Comparison of ENCODE assay signal across 2 cellular contexts in the genomic region with DNA sequence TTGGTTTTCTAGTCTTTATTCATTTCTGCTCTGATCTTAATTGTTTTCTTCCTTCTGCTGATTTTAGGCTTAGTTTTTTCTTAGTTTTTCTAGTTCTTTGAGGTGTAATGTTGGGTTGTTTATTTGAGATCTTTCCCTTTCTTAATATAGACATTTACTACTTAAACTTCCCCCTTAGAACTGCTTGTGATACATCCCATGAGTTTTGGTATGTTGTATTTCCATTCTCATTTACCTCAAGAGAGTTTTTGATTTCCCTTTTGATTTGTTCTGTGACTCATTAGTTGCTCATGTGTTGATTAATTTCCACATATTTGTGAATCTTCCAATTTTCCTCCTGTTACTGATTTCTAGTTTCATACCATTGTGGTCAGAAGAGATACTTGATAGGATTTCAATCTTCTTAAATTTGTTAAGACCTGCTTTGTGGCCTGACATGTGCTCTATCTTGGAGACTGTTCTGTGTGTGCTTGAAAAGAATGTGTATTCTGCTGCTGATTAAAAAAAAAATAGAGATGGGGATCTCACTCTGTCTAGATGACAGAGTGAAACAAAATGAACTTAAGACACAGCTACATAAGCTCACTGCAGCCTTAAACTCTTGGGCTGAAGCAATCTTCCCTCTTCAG.
TF ChIP-seq lines count a peak whose summit lies in the region.

No MANE protein-coding gene starts in this region.

TF ChIP-seq in WTC11, 78 proteins besides CTCF, POLR2A, EP300 and RAD21 (continued from another document):
- TF ChIP-seq, protein P1, sequence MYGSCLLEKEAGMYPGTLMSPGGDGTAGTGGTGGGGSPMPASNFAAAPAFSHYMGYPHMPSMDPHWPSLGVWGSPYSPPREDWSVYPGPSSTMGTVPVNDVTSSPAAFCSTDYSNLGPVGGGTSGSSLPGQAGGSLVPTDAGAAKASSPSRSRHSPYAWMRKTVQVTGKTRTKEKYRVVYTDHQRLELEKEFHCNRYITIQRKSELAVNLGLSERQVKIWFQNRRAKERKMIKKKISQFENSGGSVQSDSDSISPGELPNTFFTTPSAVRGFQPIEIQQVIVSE (CRISPR knock-in tag; IDR thresholded peaks at IDR 0.05; ENCODE audit: borderline replicate concordance), result no peak
- TF ChIP-seq EMX1 (CRISPR knock-in tag; IDR thresholded peaks at IDR 0.05), result no peak
- no peak for TF ChIP-seq CREB1 (CRISPR knock-in tag; IDR thresholded peaks at IDR 0.05)
- no peak for TF ChIP-seq ZNF232 (CRISPR knock-in tag; IDR thresholded peaks at IDR 0.05)
- TF ChIP-seq, protein P2, sequence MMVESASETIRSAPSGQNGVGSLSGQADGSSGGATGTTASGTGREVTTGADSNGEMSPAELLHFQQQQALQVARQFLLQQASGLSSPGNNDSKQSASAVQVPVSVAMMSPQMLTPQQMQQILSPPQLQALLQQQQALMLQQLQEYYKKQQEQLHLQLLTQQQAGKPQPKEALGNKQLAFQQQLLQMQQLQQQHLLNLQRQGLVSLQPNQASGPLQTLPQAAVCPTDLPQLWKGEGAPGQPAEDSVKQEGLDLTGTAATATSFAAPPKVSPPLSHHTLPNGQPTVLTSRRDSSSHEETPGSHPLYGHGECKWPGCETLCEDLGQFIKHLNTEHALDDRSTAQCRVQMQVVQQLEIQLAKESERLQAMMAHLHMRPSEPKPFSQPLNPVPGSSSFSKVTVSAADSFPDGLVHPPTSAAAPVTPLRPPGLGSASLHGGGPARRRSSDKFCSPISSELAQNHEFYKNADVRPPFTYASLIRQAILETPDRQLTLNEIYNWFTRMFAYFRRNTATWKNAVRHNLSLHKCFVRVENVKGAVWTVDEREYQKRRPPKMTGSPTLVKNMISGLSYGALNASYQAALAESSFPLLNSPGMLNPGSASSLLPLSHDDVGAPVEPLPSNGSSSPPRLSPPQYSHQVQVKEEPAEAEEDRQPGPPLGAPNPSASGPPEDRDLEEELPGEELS (CRISPR knock-in tag; IDR thresholded peaks at IDR 0.05), result no peak
- TF ChIP-seq, protein P3, sequence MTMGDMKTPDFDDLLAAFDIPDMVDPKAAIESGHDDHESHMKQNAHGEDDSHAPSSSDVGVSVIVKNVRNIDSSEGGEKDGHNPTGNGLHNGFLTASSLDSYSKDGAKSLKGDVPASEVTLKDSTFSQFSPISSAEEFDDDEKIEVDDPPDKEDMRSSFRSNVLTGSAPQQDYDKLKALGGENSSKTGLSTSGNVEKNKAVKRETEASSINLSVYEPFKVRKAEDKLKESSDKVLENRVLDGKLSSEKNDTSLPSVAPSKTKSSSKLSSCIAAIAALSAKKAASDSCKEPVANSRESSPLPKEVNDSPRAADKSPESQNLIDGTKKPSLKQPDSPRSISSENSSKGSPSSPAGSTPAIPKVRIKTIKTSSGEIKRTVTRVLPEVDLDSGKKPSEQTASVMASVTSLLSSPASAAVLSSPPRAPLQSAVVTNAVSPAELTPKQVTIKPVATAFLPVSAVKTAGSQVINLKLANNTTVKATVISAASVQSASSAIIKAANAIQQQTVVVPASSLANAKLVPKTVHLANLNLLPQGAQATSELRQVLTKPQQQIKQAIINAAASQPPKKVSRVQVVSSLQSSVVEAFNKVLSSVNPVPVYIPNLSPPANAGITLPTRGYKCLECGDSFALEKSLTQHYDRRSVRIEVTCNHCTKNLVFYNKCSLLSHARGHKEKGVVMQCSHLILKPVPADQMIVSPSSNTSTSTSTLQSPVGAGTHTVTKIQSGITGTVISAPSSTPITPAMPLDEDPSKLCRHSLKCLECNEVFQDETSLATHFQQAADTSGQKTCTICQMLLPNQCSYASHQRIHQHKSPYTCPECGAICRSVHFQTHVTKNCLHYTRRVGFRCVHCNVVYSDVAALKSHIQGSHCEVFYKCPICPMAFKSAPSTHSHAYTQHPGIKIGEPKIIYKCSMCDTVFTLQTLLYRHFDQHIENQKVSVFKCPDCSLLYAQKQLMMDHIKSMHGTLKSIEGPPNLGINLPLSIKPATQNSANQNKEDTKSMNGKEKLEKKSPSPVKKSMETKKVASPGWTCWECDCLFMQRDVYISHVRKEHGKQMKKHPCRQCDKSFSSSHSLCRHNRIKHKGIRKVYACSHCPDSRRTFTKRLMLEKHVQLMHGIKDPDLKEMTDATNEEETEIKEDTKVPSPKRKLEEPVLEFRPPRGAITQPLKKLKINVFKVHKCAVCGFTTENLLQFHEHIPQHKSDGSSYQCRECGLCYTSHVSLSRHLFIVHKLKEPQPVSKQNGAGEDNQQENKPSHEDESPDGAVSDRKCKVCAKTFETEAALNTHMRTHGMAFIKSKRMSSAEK (CRISPR knock-in tag; IDR thresholded peaks at IDR 0.05; ENCODE audit: borderline replicate concordance), result no peak
- TF ChIP-seq PRRX2 (CRISPR knock-in tag; IDR thresholded peaks at IDR 0.05), result no peak
- TF ChIP-seq, protein P4, sequence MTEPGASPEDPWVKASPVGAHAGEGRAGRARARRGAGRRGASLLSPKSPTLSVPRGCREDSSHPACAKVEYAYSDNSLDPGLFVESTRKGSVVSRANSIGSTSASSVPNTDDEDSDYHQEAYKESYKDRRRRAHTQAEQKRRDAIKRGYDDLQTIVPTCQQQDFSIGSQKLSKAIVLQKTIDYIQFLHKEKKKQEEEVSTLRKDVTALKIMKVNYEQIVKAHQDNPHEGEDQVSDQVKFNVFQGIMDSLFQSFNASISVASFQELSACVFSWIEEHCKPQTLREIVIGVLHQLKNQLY (CRISPR knock-in tag; IDR thresholded peaks at IDR 0.05), result no peak
- no peak for TF ChIP-seq NFYB (CRISPR knock-in tag; conservative IDR thresholded peaks at IDR 0.05; ENCODE audit: low read depth)
- TF ChIP-seq ZNF671 (CRISPR knock-in tag; IDR thresholded peaks at IDR 0.05), result no peak
- TF ChIP-seq TEAD4 (CRISPR knock-in tag; IDR thresholded peaks at IDR 0.05), result no peak
- TF ChIP-seq NFATC4 (CRISPR knock-in tag; IDR thresholded peaks at IDR 0.05), result no peak
- TF ChIP-seq SP1 (CRISPR knock-in tag; conservative IDR thresholded peaks at IDR 0.05), result no peak
- TF ChIP-seq SOX15 (CRISPR knock-in tag; IDR thresholded peaks at IDR 0.05), result no peak

TF ChIP-seq in GM23338, 12 proteins besides CTCF, POLR2A, EP300 and RAD21:
- TF ChIP-seq, protein P5, sequence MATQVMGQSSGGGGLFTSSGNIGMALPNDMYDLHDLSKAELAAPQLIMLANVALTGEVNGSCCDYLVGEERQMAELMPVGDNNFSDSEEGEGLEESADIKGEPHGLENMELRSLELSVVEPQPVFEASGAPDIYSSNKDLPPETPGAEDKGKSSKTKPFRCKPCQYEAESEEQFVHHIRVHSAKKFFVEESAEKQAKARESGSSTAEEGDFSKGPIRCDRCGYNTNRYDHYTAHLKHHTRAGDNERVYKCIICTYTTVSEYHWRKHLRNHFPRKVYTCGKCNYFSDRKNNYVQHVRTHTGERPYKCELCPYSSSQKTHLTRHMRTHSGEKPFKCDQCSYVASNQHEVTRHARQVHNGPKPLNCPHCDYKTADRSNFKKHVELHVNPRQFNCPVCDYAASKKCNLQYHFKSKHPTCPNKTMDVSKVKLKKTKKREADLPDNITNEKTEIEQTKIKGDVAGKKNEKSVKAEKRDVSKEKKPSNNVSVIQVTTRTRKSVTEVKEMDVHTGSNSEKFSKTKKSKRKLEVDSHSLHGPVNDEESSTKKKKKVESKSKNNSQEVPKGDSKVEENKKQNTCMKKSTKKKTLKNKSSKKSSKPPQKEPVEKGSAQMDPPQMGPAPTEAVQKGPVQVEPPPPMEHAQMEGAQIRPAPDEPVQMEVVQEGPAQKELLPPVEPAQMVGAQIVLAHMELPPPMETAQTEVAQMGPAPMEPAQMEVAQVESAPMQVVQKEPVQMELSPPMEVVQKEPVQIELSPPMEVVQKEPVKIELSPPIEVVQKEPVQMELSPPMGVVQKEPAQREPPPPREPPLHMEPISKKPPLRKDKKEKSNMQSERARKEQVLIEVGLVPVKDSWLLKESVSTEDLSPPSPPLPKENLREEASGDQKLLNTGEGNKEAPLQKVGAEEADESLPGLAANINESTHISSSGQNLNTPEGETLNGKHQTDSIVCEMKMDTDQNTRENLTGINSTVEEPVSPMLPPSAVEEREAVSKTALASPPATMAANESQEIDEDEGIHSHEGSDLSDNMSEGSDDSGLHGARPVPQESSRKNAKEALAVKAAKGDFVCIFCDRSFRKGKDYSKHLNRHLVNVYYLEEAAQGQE (IDR thresholded peaks at IDR 0.05; ENCODE audit: unreplicated experiment), result no peak
- TF ChIP-seq EZH2phosphoT487 (IDR thresholded peaks at IDR 0.05; ENCODE audit: unreplicated experiment), result no peak
